In genomic region chr19:28585796-28586195, GRCh38 we compare ENCODE assay signal across 1 cellular context.
TF ChIP-seq lines count a peak whose summit lies in the region.

No MANE protein-coding gene starts in this region.

TF ChIP-seq in K562, 482 proteins besides CTCF, POLR2A, EP300 and RAD21 (continued from another document):
- TF ChIP-seq HMGXB4 (CRISPR knock-in tag; IDR thresholded peaks at IDR 0.05): no peak
- no peak for TF ChIP-seq ZNF780A (CRISPR knock-in tag; IDR thresholded peaks at IDR 0.05)
- TF ChIP-seq RNF219 (CRISPR knock-in tag; IDR thresholded peaks at IDR 0.05): no peak
- no peak for TF ChIP-seq KLF13 (tag; IDR thresholded peaks at IDR 0.05; ENCODE audit: borderline replicate concordance, low read depth)
- TF ChIP-seq YBX1 (IDR thresholded peaks at IDR 0.05): no peak
- TF ChIP-seq EHMT2 (IDR thresholded peaks at IDR 0.05): no peak
- no peak for TF ChIP-seq SIX5 (IDR thresholded peaks at IDR 0.05; ENCODE audit: borderline replicate concordance in 1 of 2, insufficient read depth in 1 of 2, low read depth in 1 of 2, low read length in 2 of 2)
- TF ChIP-seq BCOR (IDR thresholded peaks at IDR 0.05): peak; percentile 33; the same call in 1 of the 2 replicates
- TF ChIP-seq ZNF655 (CRISPR knock-in tag; IDR thresholded peaks at IDR 0.05): no peak
- TF ChIP-seq NFE2 (IDR thresholded peaks at IDR 0.05; ENCODE audit: low read depth): no peak
- no peak for TF ChIP-seq CREB5 (CRISPR knock-in tag; IDR thresholded peaks at IDR 0.05)
- TF ChIP-seq CLOCK (CRISPR knock-in tag; IDR thresholded peaks at IDR 0.05; ENCODE audit: borderline replicate concordance): no peak
- TF ChIP-seq POLR3A (IDR thresholded peaks at IDR 0.05; ENCODE audit: borderline replicate concordance, extremely low read depth, insufficient read depth, insufficient read length): no peak
- TF ChIP-seq ELK1 (CRISPR knock-in tag; IDR thresholded peaks at IDR 0.05): no peak
- TF ChIP-seq POLR2AphosphoS2 (IDR thresholded peaks at IDR 0.05; ENCODE audit: low read length): no peak
- TF ChIP-seq NR2C1 (IDR thresholded peaks at IDR 0.05): peak; percentile 40; the same call in 1 of the 2 replicates
- peak; percentile 63; the same call in 1 of the 2 replicates for TF ChIP-seq NR2C1 (tag; IDR thresholded peaks at IDR 0.05)
- TF ChIP-seq PPARD (CRISPR knock-in tag; IDR thresholded peaks at IDR 0.05): no peak
- no peak for TF ChIP-seq CGGBP1 (CRISPR knock-in tag; IDR thresholded peaks at IDR 0.05)
- TF ChIP-seq SNIP1 (IDR thresholded peaks at IDR 0.05; ENCODE audit: low read depth): no peak
- no peak for TF ChIP-seq L3MBTL2 (IDR thresholded peaks at IDR 0.05)
- TF ChIP-seq NR2C2 (CRISPR knock-in tag; IDR thresholded peaks at IDR 0.05): no peak
- TF ChIP-seq NR2C2 (tag; IDR thresholded peaks at IDR 0.05): peak; percentile 63; the same call in 1 of the 2 replicates
- TF ChIP-seq ZNF717 (CRISPR knock-in tag; IDR thresholded peaks at IDR 0.05): no peak
- peak; percentile 92 for TF ChIP-seq ZFP36 (IDR thresholded peaks at IDR 0.05; ENCODE audit: low read depth, low read length, partially characterized antibody)
- TF ChIP-seq PRMT5 (CRISPR knock-in tag; IDR thresholded peaks at IDR 0.05): no peak
- no peak for TF ChIP-seq TGIF2 (CRISPR knock-in tag; IDR thresholded peaks at IDR 0.05)
- TF ChIP-seq KLF6 (CRISPR knock-in tag; IDR thresholded peaks at IDR 0.05; ENCODE audit: borderline replicate concordance): no peak
- no peak for TF ChIP-seq ZNF121 (CRISPR knock-in tag; conservative IDR thresholded peaks at IDR 0.05)
- TF ChIP-seq ZNF436 (CRISPR knock-in tag; IDR thresholded peaks at IDR 0.05): peak; percentile 54; the same call in 1 of the 2 replicates
- no peak for TF ChIP-seq HNRNPL (IDR thresholded peaks at IDR 0.05; ENCODE audit: low read depth, low read length)
- no peak for TF ChIP-seq HDAC8 (tag; IDR thresholded peaks at IDR 0.05)
- TF ChIP-seq U2AF2 (optimal IDR thresholded peaks at IDR 0.05; ENCODE audit: low read depth, low read length): no peak
- no peak for TF ChIP-seq HMGN3 (IDR thresholded peaks at IDR 0.05; ENCODE audit: borderline replicate concordance, extremely low read depth, insufficient read length, low read depth, low read length)
- TF ChIP-seq THAP12 (CRISPR knock-in tag; IDR thresholded peaks at IDR 0.05): no peak
- TF ChIP-seq FOXJ2 (tag; IDR thresholded peaks at IDR 0.05): no peak
TF ChIP-seq in K562: peak in this region for 6.
